In genomic region chr7:76637061-76637691, GRCh38 we compare ENCODE assay signal across 8 cellular contexts. TPM values are rescaled to one million over a fixed set of nuclear protein-coding genes. Genes with fewer than 3 reads are reported as not detected.
DNase-seq lines count a peak whose midpoint lies in the region; ATAC-seq, FAIRE-seq and TF ChIP-seq lines count a peak whose summit lies in the region.
"Not testable (repeated sequence)": the region's sequence is repeated elsewhere in the genome, so short reads cannot be mapped to it uniquely, and the experiment has no call there.

No MANE protein-coding gene starts in this region.

- not testable (repeated sequence) for H3K36me3 ChIP-seq in GM06990 (ENCODE audit: control insufficient read depth, insufficient read depth, low read length); endothelial cell of umbilical vein (ENCODE audit: control insufficient read depth in 2 of 2, extremely low read depth in 1 of 2, insufficient read depth in 2 of 2, low read length in 2 of 2); HepG2 (replicated peaks in 1 of 2; ENCODE audit: control insufficient read depth in 1 of 2, insufficient read depth in 2 of 2, low read length in 2 of 2)

- WGBS in HepG2 (ENCODE audit: low lambda C conversion rate), result 32% methylated on average over 6 of the region's 7 CpGs

- intact Hi-C loops in activated B cell treated with CpG ODN at 0.5 μM for 24 hours (cut with micrococcal nuclease); endothelial cell of umbilical vein (cut with micrococcal nuclease); HepG2 (cut with micrococcal nuclease; ENCODE audit: unreplicated experiment): not testable (repeated sequence)

- not testable (repeated sequence) for H3K9me3 Mint-ChIP-seq in activated B cell treated with CpG ODN at 0.5 μM for 24 hours; stimulated activated effector memory CD8-positive, alpha-beta T cell treated with anti-CD3 and anti-CD28 coated beads, Interleukin-12 subunit alpha, Interleukin-12 subunit beta, amount 100 ng/mL, for 72 hours

- H3K27me3 ChIP-seq in GM06990 (replicated peaks; ENCODE audit: control insufficient read depth, insufficient read depth, low read length); endothelial cell of umbilical vein (ENCODE audit: control insufficient read depth in 2 of 2, insufficient read depth in 2 of 2, low read length in 2 of 2); HepG2 (ENCODE audit: control insufficient read depth in 1 of 2, insufficient read depth in 2 of 2, low read length in 2 of 2): not testable (repeated sequence)

- dilution Hi-C loops in endothelial cell of umbilical vein (cut with MboI; ENCODE audit: extremely low pct_ligation_motif_present, low sequenced_read_pairs), result not testable (repeated sequence)

- peak; percentile 25 for TF ChIP-seq CTCF in GM06990 (IDR thresholded peaks at IDR 0.05; ENCODE audit: insufficient read depth, low read length, poor library complexity, severe bottlenecking)
- TF ChIP-seq CTCF in activated B cell treated with CpG ODN at 0.5 μM for 24 hours (IDR thresholded peaks at IDR 0.05); HepG2 (CRISPR knock-in tag; IDR thresholded peaks at IDR 0.05): not testable (repeated sequence)
- peak; percentile 22 to 25 for TF ChIP-seq CTCF in endothelial cell of umbilical vein (IDR thresholded peaks at IDR 0.05; ENCODE audit: extremely low read depth in 1 of 2, insufficient read depth in 1 of 2, low read depth in 1 of 2, low read length in 2 of 2)

- POLR2A ChIA-PET in activated B cell treated with CpG ODN at 0.5 μM for 24 hours (lab: Charles Lee); endothelial cell of umbilical vein (lab: Charles Lee); HepG2 (lab: Yijun Ruan, JAX): not testable (repeated sequence)

- not testable (repeated sequence) for H3K4me3 Mint-ChIP-seq in activated B cell treated with CpG ODN at 0.5 μM for 24 hours; stimulated activated effector memory CD8-positive, alpha-beta T cell treated with anti-CD3 and anti-CD28 coated beads, Interleukin-12 subunit alpha, Interleukin-12 subunit beta, amount 100 ng/mL, for 72 hours

- H3K4me3 ChIP-seq in GM06990 (replicated peaks; ENCODE audit: low read depth, low read length); endothelial cell of umbilical vein (replicated peaks in 1 of 3; ENCODE audit: insufficient read depth in 1 of 3, low read depth in 1 of 3, low read length in 3 of 3); HepG2 (replicated peaks in 1 of 3; ENCODE audit: insufficient read depth in 1 of 3, low read depth in 2 of 3, low read length in 3 of 3): not testable (repeated sequence)

- BruUV-seq in endothelial cell of umbilical vein (replicated peaks; lab: Mats Ljungman, UMichigan); HepG2 (replicated peaks; lab: Mats Ljungman, UMichigan): not testable (repeated sequence)

- not testable (repeated sequence) for H3K4me1 Mint-ChIP-seq in activated B cell treated with CpG ODN at 0.5 μM for 24 hours; stimulated activated effector memory CD8-positive, alpha-beta T cell treated with anti-CD3 and anti-CD28 coated beads, Interleukin-12 subunit alpha, Interleukin-12 subunit beta, amount 100 ng/mL, for 72 hours

- TF ChIP-seq RAD21 in HepG2 (CRISPR knock-in tag; IDR thresholded peaks at IDR 0.05), result not testable (repeated sequence)

- not testable (repeated sequence) for H3K36me3 Mint-ChIP-seq in activated B cell treated with CpG ODN at 0.5 μM for 24 hours (ENCODE audit: low read depth); stimulated activated effector memory CD8-positive, alpha-beta T cell treated with anti-CD3 and anti-CD28 coated beads, Interleukin-12 subunit alpha, Interleukin-12 subunit beta, amount 100 ng/mL, for 72 hours

- H2AFZ ChIP-seq in endothelial cell of umbilical vein (ENCODE audit: low read depth, low read length); HepG2 (ENCODE audit: low read length): not testable (repeated sequence)

- H3K9me1 ChIP-seq in endothelial cell of umbilical vein (replicated peaks; ENCODE audit: control insufficient read depth, extremely low read depth, insufficient read depth, low read length), result not testable (repeated sequence)

- ATAC-seq in GM19452 (IDR thresholded peaks at IDR 0.05; ENCODE audit: unreplicated experiment) (peak; percentile 87), HG02840 (IDR thresholded peaks at IDR 0.05; ENCODE audit: low FRiP score, unreplicated experiment) (peak; percentile 86), activated B cell treated with CpG ODN at 0.5 μM for 24 hours (ENCODE audit: low read depth) (peak; percentile 85), HepG2 (peak; percentile 84)
- ATAC-seq in stimulated activated effector memory CD8-positive, alpha-beta T cell treated with anti-CD3 and anti-CD28 coated beads, Interleukin-12 subunit alpha, Interleukin-12 subunit beta, amount 100 ng/mL, for 72 hours, result peak; percentile 88

- H3K27me3 Mint-ChIP-seq in activated B cell treated with CpG ODN at 0.5 μM for 24 hours, result not testable (repeated sequence)

- H3K9ac ChIP-seq in endothelial cell of umbilical vein (replicated peaks; ENCODE audit: extremely low read depth, insufficient read depth, low read length); HepG2 (ENCODE audit: insufficient read depth, low read depth, low read length): not testable (repeated sequence)

- TF ChIP-seq EP300 in HepG2 (IDR thresholded peaks at IDR 0.05; ENCODE audit: low read depth in 2 of 2, low read length in 2 of 2); HepG2 (CRISPR knock-in tag; IDR thresholded peaks at IDR 0.05; ENCODE audit: borderline replicate concordance): not testable (repeated sequence)

- not testable (repeated sequence) for H3K4me1 ChIP-seq in endothelial cell of umbilical vein (ENCODE audit: control insufficient read depth, extremely low read depth, insufficient read depth, low read length); HepG2 (ENCODE audit: insufficient read depth, low read length)

- in situ Hi-C loops in HepG2 (cut with HindIII; ENCODE audit: extremely low pct_ligation_motif_present, low pct_unique_long_range_greater_than_20kb), result not testable (repeated sequence)

- not testable (repeated sequence) for TF ChIP-seq POLR2A in endothelial cell of umbilical vein (IDR thresholded peaks at IDR 0.05; ENCODE audit: low read depth, low read length); HepG2 (IDR thresholded peaks at IDR 0.05; ENCODE audit: insufficient read depth in 1 of 2, low read depth in 2 of 2, low read length in 2 of 2)

- FAIRE-seq in endothelial cell of umbilical vein (lab: Jason Lieb, UNC) (peak; percentile 26), HepG2 (lab: Jason Lieb, UNC) (peak; percentile 71)

- not testable (repeated sequence) for H4K20me1 ChIP-seq in endothelial cell of umbilical vein (replicated peaks; ENCODE audit: control insufficient read depth, extremely low read depth, insufficient read depth, low read length); HepG2 (ENCODE audit: insufficient read depth, low read length)

- CTCF ChIA-PET in activated B cell treated with CpG ODN at 0.5 μM for 24 hours (lab: Charles Lee); endothelial cell of umbilical vein (lab: Charles Lee); HepG2 (lab: Yijun Ruan, JAX; ENCODE audit: low intra/inter-chr PET ratio, low total read pairs): not testable (repeated sequence)

- not testable (repeated sequence) for DNase-seq in GM06990 (ENCODE audit: extremely low read depth, insufficient read length); activated B cell treated with CpG ODN at 0.5 μM for 24 hours; endothelial cell of umbilical vein (ENCODE audit: low read depth, low spot score); HepG2 (ENCODE audit: low spot score); stimulated activated effector memory CD8-positive, alpha-beta T cell treated with anti-CD3 and anti-CD28 coated beads, Interleukin-12 subunit alpha, Interleukin-12 subunit beta, amount 100 ng/mL, for 72 hours (ENCODE audit: low spot score in 2 of 2)
- peak; percentile 36 for DNase-seq in HT-29 (ENCODE audit: low spot score)

- not testable (repeated sequence) for H3K9me3 ChIP-seq in endothelial cell of umbilical vein (replicated peaks; ENCODE audit: control insufficient read depth, insufficient read depth, low read length); HepG2 (ENCODE audit: low read length)

- not testable (repeated sequence) for H3K27ac ChIP-seq in endothelial cell of umbilical vein (ENCODE audit: insufficient read depth, low read depth, low read length); HepG2 (ENCODE audit: extremely low read length, insufficient read depth, low read length)

- H3K27ac Mint-ChIP-seq in activated B cell treated with CpG ODN at 0.5 μM for 24 hours; stimulated activated effector memory CD8-positive, alpha-beta T cell treated with anti-CD3 and anti-CD28 coated beads, Interleukin-12 subunit alpha, Interleukin-12 subunit beta, amount 100 ng/mL, for 72 hours: not testable (repeated sequence)

- not testable (repeated sequence) for H3K79me2 ChIP-seq in endothelial cell of umbilical vein (ENCODE audit: control insufficient read depth, insufficient read depth, low read length); HepG2 (ENCODE audit: insufficient read depth, low read length)

- H3K4me2 ChIP-seq in endothelial cell of umbilical vein (ENCODE audit: insufficient read depth, low read length); HepG2 (ENCODE audit: low read depth, low read length): not testable (repeated sequence)

RNA-seq across cellular contexts. Expression of gene POMZP3, which starts 10.1 kb away (rescaled TPM):
- 7.6 and 9.9 TPM in 2 replicates for total RNA-seq in HT-29 (2014; rRNA removed; shearing (Covaris generic))
- 9.8 and 14.3 TPM in 2 replicates for total RNA-seq in activated B cell treated with CpG ODN at 0.5 μM for 24 hours
- 9.8 and 20.8 TPM in 2 replicates for total RNA-seq in endothelial cell of umbilical vein
- polyA plus RNA-seq in endothelial cell of umbilical vein, result 12.7 and 13.5 TPM in 2 replicates
- polyA plus RNA-seq in endothelial cell of umbilical vein (2011; cell fraction: cytosol; rRNA removed), result 8.5 and 8.7 TPM in 2 replicates
- polyA plus RNA-seq in endothelial cell of umbilical vein (2011; cell fraction: nucleus; rRNA removed), result 5.6 and 8.2 TPM in 2 replicates
- 4.6 TPM in 2 replicates for polyA plus RNA-seq in endothelial cell of umbilical vein (2012)
- polyA minus RNA-seq in endothelial cell of umbilical vein, result 17.1 and 18.0 TPM in 2 replicates
- 4.7 TPM for polyA minus RNA-seq in endothelial cell of umbilical vein (2011; cell fraction: cytosol; rRNA and poly(A)+ RNA removed)
- 8.2 and 10.3 TPM in 2 replicates for polyA minus RNA-seq in endothelial cell of umbilical vein (2011; cell fraction: nucleus; rRNA and poly(A)+ RNA removed)
- 2.2 and 3.5 TPM in 2 replicates for total RNA-seq in HepG2 (2016; rRNA removed; fragmentation: Illumina TruSeq; extraction: Trizol)
- 4.3 and 5.0 TPM in 2 replicates for total RNA-seq in HepG2 (2016; cell fraction: cytosol; rRNA removed; fragmentation: Illumina TruSeq; extraction: Trizol; ENCODE audit: low read depth)
- 2.6 and 3.8 TPM in 2 replicates for total RNA-seq in HepG2 (2016; cell fraction: insoluble cytoplasmic fraction; rRNA removed; fragmentation: Illumina TruSeq; extraction: Trizol)
- total RNA-seq in HepG2 (2016; cell fraction: membrane; rRNA removed; fragmentation: Illumina TruSeq; extraction: Trizol), result 4.0 and 6.2 TPM in 2 replicates
- total RNA-seq in HepG2 (2016; cell fraction: nucleus; rRNA removed; fragmentation: Illumina TruSeq; extraction: Trizol), result 3.3 and 4.1 TPM in 2 replicates
- polyA plus RNA-seq in HepG2 (2011; rRNA removed), result 1.5 and 1.9 TPM in 2 replicates
- polyA plus RNA-seq in HepG2 (2011; cell fraction: cytosol; rRNA removed), result 0.81 and 1.2 TPM in 2 replicates
- 2.5 and 3.4 TPM in 2 replicates for polyA plus RNA-seq in HepG2 (2011; cell fraction: nucleus; rRNA removed)
- 2.3 and 2.4 TPM in 2 replicates for polyA plus RNA-seq in HepG2 (2012)
- 8.2 and 8.8 TPM in 2 replicates for polyA plus RNA-seq in HepG2 (2016; cell fraction: cytosol; fragmentation: Illumina TruSeq; extraction: Trizol; ENCODE audit: low read depth)
- polyA plus RNA-seq in HepG2 (2016; cell fraction: insoluble cytoplasmic fraction; fragmentation: Illumina TruSeq; extraction: Trizol; ENCODE audit: low read depth), result 4.9 and 5.2 TPM in 2 replicates
- polyA plus RNA-seq in HepG2 (2016; cell fraction: membrane; fragmentation: Illumina TruSeq; extraction: Trizol; ENCODE audit: low read depth), result 10.1 and 10.4 TPM in 2 replicates
- 6.4 and 6.9 TPM in 2 replicates for polyA plus RNA-seq in HepG2 (2016; cell fraction: nucleus; fragmentation: Illumina TruSeq; extraction: Trizol; ENCODE audit: insufficient read depth, low read depth)
- 5.7 and 15.4 TPM in 2 replicates for polyA minus RNA-seq in HepG2 (2011; rRNA and poly(A)+ RNA removed; ENCODE audit: low replicate concordance)
- polyA minus RNA-seq in HepG2 (2011; cell fraction: cytosol; rRNA and poly(A)+ RNA removed), result 1.6 and 2.2 TPM in 2 replicates
- polyA minus RNA-seq in HepG2 (2011; cell fraction: nucleus; rRNA and poly(A)+ RNA removed), result 5.8 and 6.7 TPM in 2 replicates
